12 cellular contexts compared by ENCODE assay signal in genomic region chr2:96771792-96772618, GRCh38. TPM values are rescaled to one million over a fixed set of nuclear protein-coding genes. Genes with fewer than 3 reads are reported as not detected.
DNase-seq lines count a peak whose midpoint lies in the region; ATAC-seq, FAIRE-seq and TF ChIP-seq lines count a peak whose summit lies in the region.
"Had no signal": no experiment of that assay in that cellular context is flagged by ENCODE, and none has a peak within 500 bp of the region (broad histone marks: within the 10 kb centered on the region; RNA-seq: fewer than 3 reads in every experiment).

No MANE protein-coding gene starts in this region.

- H3K27me3 ChIP-seq in hepatocyte, result no peaks in the 10 kb centered on the region
- no peaks in the 10 kb centered on the region for H3K27me3 ChIP-seq in small intestine (ENCODE audit: control insufficient read depth in 2 of 2, insufficient read depth in 2 of 2, low read length in 2 of 2)
- H3K27me3 ChIP-seq in effector memory CD4-positive, alpha-beta T cell (replicated peaks; ENCODE audit: control insufficient read depth, insufficient read depth, low read length, poor library complexity, severe bottlenecking), result no peaks in the 10 kb centered on the region

- H3K4me2 ChIP-seq in hepatocyte, result peak overlapping the region; percentile 34
- H3K4me2 ChIP-seq: KMS-11 had no signal

- no peak for ATAC-seq in HG03280 (IDR thresholded peaks at IDR 0.05; ENCODE audit: unreplicated experiment)

- H3K9me3 ChIP-seq in hepatocyte (ENCODE audit: low read depth) (no peaks in the 10 kb centered on the region), small intestine (ENCODE audit: control insufficient read depth, low read depth) (no peaks in the 10 kb centered on the region)
- no peaks in the 10 kb centered on the region for H3K9me3 ChIP-seq in effector memory CD4-positive, alpha-beta T cell (ENCODE audit: control insufficient read depth, low read length)

- 86% methylated on average over 9 of the region's 20 CpGs for WGBS in hepatocyte (ENCODE audit: low lambda C conversion rate, missing lambda C conversion rate)
- WGBS in small intestine, 3 donors, result 64 to 86% (median 74%) methylated on average over 20 of the region's 20 CpGs

- H3K4me3 ChIP-seq in hepatocyte, result no peak overlapping the region
- H3K4me3 ChIP-seq in small intestine (ENCODE audit: low read depth in 1 of 2, low read length in 2 of 2), result no peak overlapping the region
- no peak overlapping the region for H3K4me3 ChIP-seq in effector memory CD4-positive, alpha-beta T cell (ENCODE audit: insufficient read depth, low read depth, low read length, poor library complexity, severe bottlenecking)

- H4K20me1 ChIP-seq in hepatocyte (ENCODE audit: insufficient read depth, poor library complexity, severe bottlenecking), result no peaks in the 10 kb centered on the region

- H2AFZ ChIP-seq in hepatocyte, result no peak overlapping the region

- no peak overlapping the region for H3K27ac ChIP-seq in hepatocyte
- H3K27ac ChIP-seq in small intestine (ENCODE audit: low read depth in 1 of 2, low read length in 1 of 2), result peak overlapping the region in 1 of 2 donors; percentile 41
- H3K27ac ChIP-seq in effector memory CD4-positive, alpha-beta T cell (ENCODE audit: insufficient read depth, low read length, poor library complexity, severe bottlenecking), result no peak overlapping the region
- H3K27ac ChIP-seq: KMS-11 had no signal

- no peaks in the 10 kb centered on the region for H3K9me2 ChIP-seq in hepatocyte (replicated peaks; ENCODE audit: insufficient read depth)

- H3K36me3 ChIP-seq in hepatocyte (replicated peaks; ENCODE audit: insufficient read depth, low read depth) (no peaks in the 10 kb centered on the region), small intestine (ENCODE audit: control insufficient read depth in 2 of 2, insufficient read depth in 2 of 2, low read length in 2 of 2) (no peaks in the 10 kb centered on the region)
- no peaks in the 10 kb centered on the region for H3K36me3 ChIP-seq in effector memory CD4-positive, alpha-beta T cell (ENCODE audit: control insufficient read depth, insufficient read depth, low read length)

- H3K4me1 ChIP-seq in hepatocyte (ENCODE audit: insufficient read depth) (peaks cover 20% of the 10 kb centered on the region), small intestine (ENCODE audit: control insufficient read depth in 2 of 2, insufficient read depth in 1 of 2, low read depth in 1 of 2, low read length in 1 of 2) (peaks cover 0 to 1% of the 10 kb centered on the region in 2 donors)
- H3K4me1 ChIP-seq in effector memory CD4-positive, alpha-beta T cell (ENCODE audit: control insufficient read depth, insufficient read depth, low read length, poor library complexity, severe bottlenecking), result peaks cover 9% of the 10 kb centered on the region

- DNase-seq in DMS153 (lab: John Stamatoyannopoulos, UW), result peak; percentile 53
- DNase-seq in DMS153 treated with DMSO at 0.1 percent for 48 hours (lab: John Stamatoyannopoulos, UW; ENCODE audit: unreplicated experiment), result no peak
- DNase-seq in NCI-H526 (lab: John Stamatoyannopoulos, UW), result peak; percentile 36 to 85
- peak; percentile 48 for DNase-seq in hepatocyte (ENCODE audit: low spot score)
- DNase-seq in small intestine, result peak; percentile 66
- no peak for DNase-seq in effector memory CD4-positive, alpha-beta T cell
- DNase-seq in SHP77 (lab: John Stamatoyannopoulos, UW), result no peak
- DNase-seq: erythroblast, NCI-H446 treated with DMSO at 0.1 percent for 48 hours had no signal

- TF ChIP-seq CTCF in hepatocyte (IDR thresholded peaks at IDR 0.05; ENCODE audit: poor library complexity), result no peak

- no peak for FAIRE-seq in small intestine (lab: Jason Lieb, UNC)
- FAIRE-seq: A204.1 had no signal

- peaks cover 72% of the 10 kb centered on the region for H3K79me2 ChIP-seq in hepatocyte

RNA-seq across cellular contexts. Expression of gene CNNM4, which starts 11.3 kb away (rescaled TPM):
- total RNA-seq in hepatocyte, result 10.8 and 11.0 TPM in 2 replicates
- polyA plus RNA-seq in hepatocyte, result 8.8 and 11.3 TPM in 2 replicates
- 10 to 100 TPM in 1 of 3 donors, 1 to 10 TPM in 2; 1.6 to 10.7 (median 2.9) TPM for polyA plus RNA-seq in small intestine

RNA-seq across cellular contexts. Expression of gene LMAN2L, which starts 32.1 kb away (rescaled TPM):
- 35.6 and 44.4 TPM in 2 replicates for total RNA-seq in hepatocyte
- polyA plus RNA-seq in hepatocyte (44.6 and 46.7 TPM in 2 replicates), small intestine (10 to 100 TPM in 1 of 3 donors, 1 to 10 TPM in 2; 3.5 to 12.6 (median 4.0) TPM)

RNA-seq across cellular contexts. Expression of gene CNNM3, which starts 44.1 kb away (rescaled TPM):
- total RNA-seq in hepatocyte, result 17.0 and 17.1 TPM in 2 replicates
- polyA plus RNA-seq in hepatocyte, result 23.7 and 25.8 TPM in 2 replicates
- 10 to 100 TPM in 1 of 3 donors, 1 to 10 TPM in 2; 5.7 to 15.8 (median 6.7) TPM for polyA plus RNA-seq in small intestine

Comparison
In these comparisons a context has a peak if more than half of its experiments do, and no peak if none do; other contexts are left out.
1. DNase-seq: peak in DMS153 (single experiment), NCI-H526 (2 of 2), hepatocyte (single experiment) and small intestine (single experiment); none in DMS153 treated with DMSO at 0.1 percent for 48 hours (single experiment), effector memory CD4-positive, alpha-beta T cell (0 of 3) and SHP77 (0 of 2).